In the genomic region with DNA sequence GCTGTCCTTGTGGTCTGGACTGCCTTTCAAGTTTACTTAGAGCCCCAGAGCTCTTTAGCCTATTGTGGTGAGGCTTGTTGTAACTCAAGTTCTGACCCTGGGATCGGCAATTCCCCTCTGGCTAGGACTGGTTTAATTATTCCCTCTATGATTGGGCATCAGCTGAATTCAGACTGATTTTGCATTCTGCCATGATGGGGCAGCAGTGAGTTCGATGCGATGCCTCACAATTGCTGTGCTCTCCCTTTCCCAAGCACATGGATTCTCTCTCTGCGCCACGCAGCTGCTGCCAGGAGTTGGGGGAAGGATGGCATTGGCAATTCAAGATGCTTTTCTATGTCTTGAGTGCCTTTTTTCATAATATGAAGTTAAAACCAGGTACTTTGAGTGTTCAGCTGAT, we compare ENCODE assay signal across 18 cellular contexts.
"Had no signal": no experiment of that assay in that cellular context is flagged by ENCODE, and none has a peak within 500 bp of the region (broad histone marks: within the 10 kb centered on the region; RNA-seq: fewer than 3 reads in every experiment).

No MANE protein-coding gene starts in this region.

- ATAC-seq: activated naive CD4-positive, alpha-beta T cell treated with anti-CD3 and anti-CD28 coated beads, Interleukin-2, amount 50 U/mL, for 72 hours; activated T-helper 17 cell treated with anti-CD3 and anti-CD28 coated beads, Interleukin-2, amount 50 U/mL, for 72 hours; natural killer cell treated with Interleukin-12 subunit alpha and Interleukin-12 subunit beta and Interleukin-15 and Interleukin-18, amount 100 ng/mL, for 72 hours; psoas muscle; upper lobe of right lung; WTC11 had no signal

- DNase-seq: activated T-cell treated with anti-CD3 and anti-CD28 coated beads, Interleukin-2, amount 50 U/mL, for 1 hour; brain microvascular endothelial cell; caudate nucleus; effector CD4-positive, alpha-beta T cell; erythroblast; foreskin fibroblast; kidney; left ventricle myocardium inferior; midbrain; ovary; psoas muscle; stimulated activated CD4-positive, alpha-beta T cell treated with anti-CD3 and anti-CD28 coated beads, Interleukin-4, amount 100 ng/mL, for 24 hours; stimulated activated naive CD4-positive, alpha-beta T cell treated with Interleukin-2 at 50 U/mL for 16 hours; upper lobe of right lung had no signal
